11 cellular contexts compared by ENCODE assay signal in the genomic region with DNA sequence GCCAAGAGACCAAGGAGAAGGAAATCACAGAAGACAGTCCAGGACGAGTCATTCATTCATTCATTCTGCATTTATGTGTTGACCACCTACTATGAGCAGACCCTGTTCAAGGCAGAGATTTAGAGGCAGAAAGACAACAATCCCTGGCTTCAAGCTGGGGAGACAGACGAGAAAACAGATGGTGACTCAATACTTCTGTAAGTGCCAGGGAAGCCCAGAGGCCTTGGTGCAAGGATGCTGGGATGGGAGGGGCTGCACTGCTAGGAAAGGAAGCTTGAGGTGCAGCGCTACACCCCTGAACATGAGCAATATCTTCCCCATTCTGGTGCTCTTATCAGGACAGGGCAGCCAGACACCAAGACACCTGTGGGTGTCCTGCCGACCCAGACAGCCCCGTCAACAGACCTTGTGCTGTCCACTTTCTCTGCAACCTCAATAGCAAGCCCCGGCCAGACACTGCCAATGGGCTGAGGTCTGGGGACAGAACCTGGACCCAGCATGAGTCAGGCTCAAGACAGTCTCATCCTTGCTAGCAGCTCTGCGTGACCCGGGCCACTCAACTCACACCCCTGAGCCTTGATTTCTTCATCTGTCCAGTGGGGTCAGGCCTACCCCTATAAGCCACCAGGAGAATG.
DNase-seq lines count a peak whose midpoint lies in the region; ATAC-seq and TF ChIP-seq lines count a peak whose summit lies in the region.
"Had no signal": no experiment of that assay in that cellular context is flagged by ENCODE, and none has a peak within 500 bp of the region (broad histone marks: within the 10 kb centered on the region; RNA-seq: fewer than 3 reads in every experiment).

No MANE protein-coding gene starts in this region.

- no peaks in the 10 kb centered on the region for H3K36me3 Mint-ChIP-seq in GM23338 (ENCODE audit: low read depth)

- ATAC-seq in GM23338 (no peak), GM18909 (IDR thresholded peaks at IDR 0.05; ENCODE audit: poor library complexity, unreplicated experiment) (no peak), HG02798 (IDR thresholded peaks at IDR 0.05; ENCODE audit: poor library complexity, unreplicated experiment) (no peak), GM18870 (IDR thresholded peaks at IDR 0.05; ENCODE audit: unreplicated experiment) (no peak)

- H3K9me3 Mint-ChIP-seq in GM23338: no peaks in the 10 kb centered on the region

- intact Hi-C loops in stomach (cut with DNase I; ENCODE audit: low total_unique reads): no loop called here

- H3K9me2 ChIP-seq in GM23338 (ENCODE audit: insufficient read depth): no peaks in the 10 kb centered on the region
- no peaks in the 10 kb centered on the region for H3K9me2 ChIP-seq in hepatocyte (replicated peaks; ENCODE audit: insufficient read depth)

- H3K4me1 ChIP-seq in GM23338 (ENCODE audit: insufficient read depth): no peaks in the 10 kb centered on the region
- peaks cover 30% of the 10 kb centered on the region for H3K4me1 ChIP-seq in hepatocyte (ENCODE audit: insufficient read depth)
- H3K4me1 ChIP-seq in stomach: peaks cover 12 to 69% (median 29%) of the 10 kb centered on the region in 4 donors

- H3K27me3 ChIP-seq in GM23338 (ENCODE audit: insufficient read depth) (no peaks in the 10 kb centered on the region), hepatocyte (no peaks in the 10 kb centered on the region), stomach (no peaks in the 10 kb centered on the region)

- H3K27ac Mint-ChIP-seq in GM23338: no peak overlapping the region
- H3K27ac Mint-ChIP-seq: activated naive CD8-positive, alpha-beta T cell had no signal

- H3K4me3 ChIP-seq in GM23338: no peak overlapping the region
- no peak overlapping the region for H3K4me3 ChIP-seq in cardiac fibroblast (replicated peaks in 1 of 2; ENCODE audit: low read depth in 2 of 2, low read length in 2 of 2)
- H3K4me3 ChIP-seq in hepatocyte: no peak overlapping the region
- no peak overlapping the region for H3K4me3 ChIP-seq in stomach

- H3F3A ChIP-seq in GM23338 (replicated peaks; ENCODE audit: low read depth): no peaks in the 10 kb centered on the region

- H3K4me2 ChIP-seq in GM23338: no peak overlapping the region
- H3K4me2 ChIP-seq in hepatocyte: peak overlapping the region; percentile 49

- H3K27ac ChIP-seq in GM23338 (ENCODE audit: low read depth): no peak overlapping the region
- peak overlapping the region; percentile 73 for H3K27ac ChIP-seq in hepatocyte
- H3K27ac ChIP-seq in stomach: peak overlapping the region in 4 of 5 donors; percentile 22 to 67 (median 36)

- no peak overlapping the region for H3K4me3 Mint-ChIP-seq in GM23338
- H3K4me3 Mint-ChIP-seq: activated naive CD8-positive, alpha-beta T cell had no signal

- no peak for TF ChIP-seq POLR2A in stomach (IDR thresholded peaks at IDR 0.05)

- TF ChIP-seq EP300 in stomach (IDR thresholded peaks at IDR 0.05): no peak

- TF ChIP-seq CTCF in GM23338 (conservative IDR thresholded peaks at IDR 0.05; ENCODE audit: low read depth in 2 of 2) (no peak), cardiac fibroblast (IDR thresholded peaks at IDR 0.05; ENCODE audit: low read depth, low read length) (no peak), hepatocyte (IDR thresholded peaks at IDR 0.05; ENCODE audit: poor library complexity) (no peak), stomach (IDR thresholded peaks at IDR 0.05) (no peak)

- H4K20me1 ChIP-seq in GM23338 (replicated peaks; ENCODE audit: insufficient read depth) (no peaks in the 10 kb centered on the region), hepatocyte (ENCODE audit: insufficient read depth, poor library complexity, severe bottlenecking) (no peaks in the 10 kb centered on the region)

- 62% methylated on average over 8 of the region's 8 CpGs for WGBS in hepatocyte (ENCODE audit: low lambda C conversion rate, missing lambda C conversion rate)
- WGBS in stomach, 5 donors: 80 to 85% (median 81%) methylated on average over 6 to 8 of the region's 8 CpGs

- H3K27me3 Mint-ChIP-seq in GM23338 (ENCODE audit: insufficient read depth, low read depth, poor library complexity): peaks cover 8% of the 10 kb centered on the region

- peaks cover 10% of the 10 kb centered on the region; the same call in 2 of the 3 replicates for H3K4me1 Mint-ChIP-seq in GM23338

- H3K79me2 ChIP-seq in GM23338 (replicated peaks; ENCODE audit: insufficient read depth): no peaks in the 10 kb centered on the region
- no peaks in the 10 kb centered on the region for H3K79me2 ChIP-seq in hepatocyte

- no peaks in the 10 kb centered on the region for H3K9me3 ChIP-seq in hepatocyte (ENCODE audit: low read depth)
- H3K9me3 ChIP-seq in stomach: no peaks in the 10 kb centered on the region

- H3K36me3 ChIP-seq in GM23338 (ENCODE audit: insufficient read depth) (no peaks in the 10 kb centered on the region), hepatocyte (replicated peaks; ENCODE audit: insufficient read depth, low read depth) (no peaks in the 10 kb centered on the region), stomach (no peaks in the 10 kb centered on the region)

- peak overlapping the region; percentile 25 for H2AFZ ChIP-seq in GM23338
- H2AFZ ChIP-seq in hepatocyte: no peak overlapping the region

- no peak for DNase-seq in GM23338 (ENCODE audit: low spot score)
- peak; percentile 39 to 40 for DNase-seq in cardiac fibroblast (ENCODE audit: low read depth in 2 of 2)
- no peak for DNase-seq in hepatocyte (ENCODE audit: low spot score)
- no peak for DNase-seq in stomach
- DNase-seq in NCI-H146 (lab: John Stamatoyannopoulos, UW): no peak
- DNase-seq: NCI-H1105 treated with DMSO at 0.1 percent for 48 hours; stimulated activated CD4-positive, alpha-beta T cell treated with anti-CD3 and anti-CD28 coated beads, Interleukin-2, amount 100 ng/mL, for 48 hours had no signal

TF ChIP-seq in GM23338, 12 proteins besides CTCF, POLR2A, EP300 and RAD21 (continues in another document):
- no peak for TF ChIP-seq CREB1 (CRISPR knock-in tag; IDR thresholded peaks at IDR 0.05; ENCODE audit: low read depth)
- no peak for TF ChIP-seq EZH2 (IDR thresholded peaks at IDR 0.05; ENCODE audit: low read depth, unreplicated experiment)
- TF ChIP-seq NANOG (IDR thresholded peaks at IDR 0.05; ENCODE audit: borderline replicate concordance): no peak
- TF ChIP-seq ZNF462 (CRISPR knock-in tag; IDR thresholded peaks at IDR 0.05): no peak
- no peak for TF ChIP-seq EZH2phosphoT487 (IDR thresholded peaks at IDR 0.05; ENCODE audit: unreplicated experiment)
- no peak for TF ChIP-seq ZNF331 (CRISPR knock-in tag; IDR thresholded peaks at IDR 0.05; ENCODE audit: low read depth)
- no peak for TF ChIP-seq STAT1 (IDR thresholded peaks at IDR 0.05; ENCODE audit: unreplicated experiment)

Comparison
In these comparisons a context has a peak if more than half of its experiments do, and no peak if none do; other contexts are left out.
1. DNase-seq: peak in cardiac fibroblast (2 of 2); none in GM23338 (single experiment), hepatocyte (single experiment), stomach (single experiment) and NCI-H146 (single experiment).